Comparison of ENCODE assay signal across 23 cellular contexts in genomic region chr2:136188086-136188485, GRCh38.
"Had no signal": no experiment of that assay in that cellular context is flagged by ENCODE, and none has a peak within 500 bp of the region (broad histone marks: within the 10 kb centered on the region; RNA-seq: fewer than 3 reads in every experiment).

No MANE protein-coding gene starts in this region.

- H3K4me2 ChIP-seq: SK-N-SH had no signal

- H3K9me3 ChIP-seq: MG63, SK-N-SH had no signal

- DNase-seq: IMR-90, KG1, MG63, NCI-H1092, NCI-H1105 treated with DMSO at 0.1 percent for 48 hours, NCI-H1436, NCI-H187, NCI-H2029, NCI-H2081 treated with DMSO at 0.1 percent for 48 hours, NCI-H2171, NCI-H226, NCI-H446, NCI-H510A, NCI-H524 treated with DMSO at 0.1 percent for 48 hours, NCI-H69, NCI-H774, PC-3, SHP77, SK-N-SH, SW 1271 had no signal

- H3K36me3 ChIP-seq: MG63 had no signal

- H3K9ac ChIP-seq: SK-N-SH had no signal

- H3K27ac ChIP-seq: RWPE1 had no signal

- H3K4me3 ChIP-seq: MG63 had no signal

- H3K27me3 ChIP-seq: MG63 had no signal

- ATAC-seq: HepG2, Panc1, PC-3 had no signal
